In the genomic region with DNA sequence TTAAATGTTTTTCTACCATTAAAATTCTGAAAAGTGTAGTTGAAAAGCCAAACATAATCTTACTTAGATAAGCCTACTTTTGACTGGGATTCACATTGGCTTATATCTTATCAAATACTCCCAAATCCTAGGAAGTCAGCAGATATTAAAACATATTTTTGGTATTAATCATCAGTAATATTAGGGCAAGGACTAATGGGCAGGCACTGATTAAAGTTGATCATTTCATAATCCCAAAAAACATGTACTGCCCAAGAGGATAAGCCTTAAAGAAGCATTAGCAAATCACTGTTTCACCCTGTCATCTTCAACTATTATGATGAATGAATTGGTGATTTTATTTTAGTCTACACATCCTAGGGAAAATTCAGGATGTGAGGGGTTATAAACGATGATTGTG, we compare ENCODE assay signal across 22 cellular contexts. TPM values are rescaled to one million over a fixed set of nuclear protein-coding genes. Genes with fewer than 3 reads are reported as not detected.
DNase-seq lines count a peak whose midpoint lies in the region; ATAC-seq and TF ChIP-seq lines count a peak whose summit lies in the region.
"Had no signal": no experiment of that assay in that cellular context is flagged by ENCODE, and none has a peak within 500 bp of the region (broad histone marks: within the 10 kb centered on the region; RNA-seq: fewer than 3 reads in every experiment).

No MANE protein-coding gene starts in this region.

- H3K4me2 ChIP-seq in neural progenitor cell: peak overlapping the region; percentile 99

- TF ChIP-seq CTCF in heart right ventricle (IDR thresholded peaks at IDR 0.05) (no peak), coronary artery (IDR thresholded peaks at IDR 0.05) (no peak), neural progenitor cell (IDR thresholded peaks at IDR 0.05) (no peak)

- peaks cover 28% of the 10 kb centered on the region for H3K4me1 Mint-ChIP-seq in neural progenitor cell

- no peak overlapping the region for H3K9ac ChIP-seq in neural progenitor cell
- H3K9ac ChIP-seq: GM23248 had no signal

- H3K27ac Mint-ChIP-seq in neural progenitor cell: no peak overlapping the region
- H3K27ac Mint-ChIP-seq: B cell, CD14-positive monocyte, H9, HFFc6 had no signal

- ATAC-seq in right cardiac atrium (peak; percentile 12 to 29), heart right ventricle (no peak), GM21423 (IDR thresholded peaks at IDR 0.05; ENCODE audit: unreplicated experiment) (no peak)
- ATAC-seq: HepG2 had no signal

- H3K27me3 ChIP-seq in right cardiac atrium (ENCODE audit: control insufficient read depth, insufficient read depth) (no peaks in the 10 kb centered on the region), heart right ventricle (no peaks in the 10 kb centered on the region), neural progenitor cell (no peaks in the 10 kb centered on the region)
- H3K27me3 ChIP-seq: Peyer's patch, SJSA1 had no signal

- H3K27ac ChIP-seq in right cardiac atrium (ENCODE audit: low read length): no peak overlapping the region
- peak overlapping the region in 3 of 10 donors; percentile 3 to 41 (median 12) for H3K27ac ChIP-seq in heart right ventricle
- H3K27ac ChIP-seq in coronary artery: peak overlapping the region in 1 of 2 donors; percentile 24
- peak overlapping the region; percentile 39 for H3K27ac ChIP-seq in neural progenitor cell
- H3K27ac ChIP-seq: GM23248, HL-60, Peyer's patch, SJSA1 had no signal

- H3K36me3 Mint-ChIP-seq in neural progenitor cell: peaks cover 22% of the 10 kb centered on the region

- H3K9me3 ChIP-seq in right cardiac atrium (ENCODE audit: control insufficient read depth, low read length): no peaks in the 10 kb centered on the region
- no peaks in the 10 kb centered on the region for H3K9me3 ChIP-seq in heart right ventricle
- no peaks in the 10 kb centered on the region for H3K9me3 ChIP-seq in neural progenitor cell (ENCODE audit: low read depth)
- H3K9me3 ChIP-seq: Peyer's patch, SJSA1 had no signal

- DNase-seq in right cardiac atrium (no peak), heart right ventricle (no peak), coronary artery (ENCODE audit: low spot score) (no peak), neural progenitor cell (ENCODE audit: low spot score) (no peak), GM19240 (ENCODE audit: insufficient read length, low spot score) (no peak), pons (ENCODE audit: low spot score) (no peak)
- DNase-seq: GM23248, H9, HFFc6, KBM-7, NCI-H1105 treated with DMSO at 0.1 percent for 48 hours, NCI-H2029 treated with DMSO at 0.1 percent for 48 hours, NCI-H2171, NCI-H446, NCI-H526, Peyer's patch had no signal

- peaks cover 4% of the 10 kb centered on the region for H3K27me3 Mint-ChIP-seq in neural progenitor cell (ENCODE audit: insufficient read depth, low read depth)
- H3K27me3 Mint-ChIP-seq: B cell had no signal

- H3K9me3 Mint-ChIP-seq in neural progenitor cell: no peaks in the 10 kb centered on the region
- H3K9me3 Mint-ChIP-seq: HFFc6 had no signal

- intact Hi-C loops in right cardiac atrium (cut with DNase I): no loop called here
- intact Hi-C loops in heart right ventricle (cut with DNase I): loop anchor here in 2 of 10 donors (10.0 kb wide), 1 partner anchor 620 kb away; the partner anchor contains the start of gene PRKG1 (in 2 of the 2)

- H2AFZ ChIP-seq in neural progenitor cell (replicated peaks): no peak overlapping the region
- H2AFZ ChIP-seq: GM23248 had no signal

- H3K4me1 ChIP-seq in right cardiac atrium (ENCODE audit: control insufficient read depth, insufficient read depth, low read length) (peaks cover 11% of the 10 kb centered on the region), heart right ventricle (peaks cover 2 to 54% (median 49%) of the 10 kb centered on the region in 9 donors), neural progenitor cell (peaks cover 34% of the 10 kb centered on the region)

- peaks cover 12% of the 10 kb centered on the region for H4K20me1 ChIP-seq in neural progenitor cell (ENCODE audit: low read depth)

- WGBS in right cardiac atrium: 44% methylated on average over 1 of the region's 1 CpG
- 64 to 79% methylated on average over 1 of the region's 1 CpG for WGBS in heart right ventricle, 2 donors

- peaks cover 51% of the 10 kb centered on the region for H3K79me2 ChIP-seq in neural progenitor cell (ENCODE audit: low read depth)

- H3K4me3 Mint-ChIP-seq in neural progenitor cell: no peak overlapping the region
- H3K4me3 Mint-ChIP-seq: B cell, CD14-positive monocyte, H9, HFFc6 had no signal

- H3F3A ChIP-seq in neural progenitor cell (ENCODE audit: low read depth): peaks cover 6% of the 10 kb centered on the region

- peaks cover 0 to 36% (median 0%) of the 10 kb centered on the region in 9 donors for H3K36me3 ChIP-seq in heart right ventricle
- peaks cover 11% of the 10 kb centered on the region for H3K36me3 ChIP-seq in neural progenitor cell
- H3K36me3 ChIP-seq: Peyer's patch had no signal

- no peak overlapping the region for H3K4me3 ChIP-seq in right cardiac atrium (ENCODE audit: low read length)
- no peak overlapping the region for H3K4me3 ChIP-seq in heart right ventricle
- H3K4me3 ChIP-seq in coronary artery: peak overlapping the region; percentile 2
- no peak overlapping the region for H3K4me3 ChIP-seq in neural progenitor cell
- H3K4me3 ChIP-seq: GM23248, Peyer's patch, SJSA1 had no signal

RNA-seq across cellular contexts. Expression of gene CSTF2T, which starts 5.0 kb away (rescaled TPM):
- total RNA-seq in right cardiac atrium (10 to 100 TPM; 15.6 to 20.6 (median 19.8) TPM), heart right ventricle (10 to 100 TPM; 20.6 to 31.6 (median 23.1) TPM), neural progenitor cell (ENCODE audit: low replicate concordance) (53.7 and 56.5 TPM in 2 replicates)
- polyA plus RNA-seq in right cardiac atrium (11.7 TPM), heart right ventricle (10 to 100 TPM in 1 of 2 donors, 1 to 10 TPM in 1; 9.4 to 10.5 TPM)

Comparison
In these comparisons a context has a peak if more than half of its experiments do, and no peak if none do; other contexts are left out.
1. ATAC-seq: peak in right cardiac atrium (2 of 2); none in heart right ventricle (0 of 8) and GM21423 (single experiment).